In the genomic region with DNA sequence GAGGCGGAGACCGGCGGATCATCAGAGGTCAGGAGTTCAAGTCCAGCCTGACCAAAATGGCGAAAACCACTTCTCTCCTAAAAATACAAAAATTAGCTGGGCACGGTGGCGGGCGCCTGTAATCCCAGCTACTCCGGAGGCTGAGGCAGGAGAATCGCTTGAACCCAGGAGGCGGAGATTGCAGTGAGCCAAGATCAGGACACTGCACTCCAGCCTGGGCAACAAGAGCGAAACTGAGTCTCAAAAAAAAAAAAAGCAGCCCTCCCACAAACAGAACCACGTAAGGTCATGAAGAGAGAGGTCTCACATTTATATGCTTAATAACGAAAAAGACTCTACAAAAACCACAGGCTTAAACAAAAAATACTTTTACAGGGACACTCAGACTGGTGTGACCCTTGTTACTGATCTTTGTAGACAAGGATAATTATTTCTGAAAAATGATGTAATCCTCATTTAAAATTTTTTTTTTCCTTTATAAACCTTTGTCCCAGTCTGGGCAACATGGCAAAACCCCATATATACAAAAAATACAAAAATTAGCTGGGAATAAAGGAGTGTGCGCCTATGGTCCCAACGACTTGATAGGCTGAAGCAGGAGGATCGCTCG, we compare ENCODE assay signal across 8 cellular contexts. TPM values are rescaled to one million over a fixed set of nuclear protein-coding genes. Genes with fewer than 3 reads are reported as not detected.
DNase-seq lines count a peak whose midpoint lies in the region; ATAC-seq and TF ChIP-seq lines count a peak whose summit lies in the region.

No MANE protein-coding gene starts in this region.

- H3K4me1 Mint-ChIP-seq in T-helper 1 cell treated with Interleukin-12 subunit alpha and Interleukin-12 subunit beta and Interleukin-4 antibody, amounts not matched to agents 30 μg/mL and 1 μg/mL, for 36 hours (ENCODE audit: low read depth): peaks cover 28% of the 10 kb centered on the region

- peaks cover 6% of the 10 kb centered on the region for H3K9me3 Mint-ChIP-seq in T-helper 1 cell treated with Interleukin-12 subunit alpha and Interleukin-12 subunit beta and Interleukin-4 antibody, amounts not matched to agents 30 μg/mL and 1 μg/mL, for 36 hours

- H3K36me3 Mint-ChIP-seq in T-helper 1 cell treated with Interleukin-12 subunit alpha and Interleukin-12 subunit beta and Interleukin-4 antibody, amounts not matched to agents 30 μg/mL and 1 μg/mL, for 36 hours (ENCODE audit: low read depth): peaks cover 12% of the 10 kb centered on the region

- peak overlapping the region; percentile 96 for H3K27ac Mint-ChIP-seq in T-helper 1 cell treated with Interleukin-12 subunit alpha and Interleukin-12 subunit beta and Interleukin-4 antibody, amounts not matched to agents 30 μg/mL and 1 μg/mL, for 36 hours

- no peak for ATAC-seq in left lung
- no peak for ATAC-seq in HG03045 (IDR thresholded peaks at IDR 0.05; ENCODE audit: unreplicated experiment)

- no peak for DNase-seq in T-helper 1 cell
- no peak for DNase-seq in left lung
- DNase-seq in suprapubic skin (ENCODE audit: low spot score in 2 of 2): no peak
- DNase-seq in EL: no peak
- DNase-seq in activated CD4-positive, CD25-positive, alpha-beta regulatory T cell (lab: John Stamatoyannopoulos, UW): no peak

- intact Hi-C loops in left lung (cut with DNase I): no loop called here

- H3K4me3 Mint-ChIP-seq in T-helper 1 cell treated with Interleukin-12 subunit alpha and Interleukin-12 subunit beta and Interleukin-4 antibody, amounts not matched to agents 30 μg/mL and 1 μg/mL, for 36 hours: peak overlapping the region; percentile 93

- TF ChIP-seq CTCF in left lung (IDR thresholded peaks at IDR 0.05) (no peak), suprapubic skin (IDR thresholded peaks at IDR 0.05) (no peak)

- H3K27ac ChIP-seq in angular gyrus (ENCODE audit: low read depth, low read length) (peak overlapping the region; percentile 88), left lung (peak overlapping the region; percentile 86), suprapubic skin (peak overlapping the region; percentile 83)

- H3K9me3 ChIP-seq in left lung (no peaks in the 10 kb centered on the region), suprapubic skin (no peaks in the 10 kb centered on the region)

- no peak for TF ChIP-seq EP300 in suprapubic skin (IDR thresholded peaks at IDR 0.05)

- no peaks in the 10 kb centered on the region for H3K36me3 ChIP-seq in left lung
- no peaks in the 10 kb centered on the region for H3K36me3 ChIP-seq in suprapubic skin

- H3K27me3 Mint-ChIP-seq in T-helper 1 cell treated with Interleukin-12 subunit alpha and Interleukin-12 subunit beta and Interleukin-4 antibody, amounts not matched to agents 30 μg/mL and 1 μg/mL, for 36 hours (ENCODE audit: low read depth): no peaks in the 10 kb centered on the region

- H3K4me3 ChIP-seq in left lung (peak overlapping the region; percentile 71 to 96), suprapubic skin (peak overlapping the region; percentile 96)

- H3K4me1 ChIP-seq in left lung (peaks cover 4 to 42% of the 10 kb centered on the region in 2 donors), suprapubic skin (peaks cover 35% of the 10 kb centered on the region)

- H3K27me3 ChIP-seq in left lung (no peaks in the 10 kb centered on the region), suprapubic skin (no peaks in the 10 kb centered on the region)

- 41% methylated on average over 16 of the region's 17 CpGs for WGBS in suprapubic skin

- TF ChIP-seq POLR2A in suprapubic skin (IDR thresholded peaks at IDR 0.05): no peak

RNA-seq across cellular contexts. Expression of gene ZNF77, which starts 0.9 kb away (rescaled TPM):
- total RNA-seq in left lung (1 to 10 TPM; 3.4 to 4.1 TPM), suprapubic skin (1 to 10 TPM; 2.8 to 5.6 (median 3.9) TPM)

RNA-seq across cellular contexts. Expression of gene TLE6, which starts 31.7 kb away (rescaled TPM):
- total RNA-seq in left lung (1 to 10 TPM; 3.3 to 6.9 TPM), suprapubic skin (1 to 10 TPM in 2 of 4 donors, under 1 TPM in 1, not detected in 1; 0.23 to 1.4 (median 1.3) TPM)

RNA-seq across cellular contexts. Expression of gene ZNF57, which starts 45.0 kb away (rescaled TPM):
- total RNA-seq in left lung (1 to 10 TPM; 5.7 to 6.6 TPM), suprapubic skin (10 to 100 TPM; 16.2 to 46.2 (median 23.4) TPM)
